In the genomic region with DNA sequence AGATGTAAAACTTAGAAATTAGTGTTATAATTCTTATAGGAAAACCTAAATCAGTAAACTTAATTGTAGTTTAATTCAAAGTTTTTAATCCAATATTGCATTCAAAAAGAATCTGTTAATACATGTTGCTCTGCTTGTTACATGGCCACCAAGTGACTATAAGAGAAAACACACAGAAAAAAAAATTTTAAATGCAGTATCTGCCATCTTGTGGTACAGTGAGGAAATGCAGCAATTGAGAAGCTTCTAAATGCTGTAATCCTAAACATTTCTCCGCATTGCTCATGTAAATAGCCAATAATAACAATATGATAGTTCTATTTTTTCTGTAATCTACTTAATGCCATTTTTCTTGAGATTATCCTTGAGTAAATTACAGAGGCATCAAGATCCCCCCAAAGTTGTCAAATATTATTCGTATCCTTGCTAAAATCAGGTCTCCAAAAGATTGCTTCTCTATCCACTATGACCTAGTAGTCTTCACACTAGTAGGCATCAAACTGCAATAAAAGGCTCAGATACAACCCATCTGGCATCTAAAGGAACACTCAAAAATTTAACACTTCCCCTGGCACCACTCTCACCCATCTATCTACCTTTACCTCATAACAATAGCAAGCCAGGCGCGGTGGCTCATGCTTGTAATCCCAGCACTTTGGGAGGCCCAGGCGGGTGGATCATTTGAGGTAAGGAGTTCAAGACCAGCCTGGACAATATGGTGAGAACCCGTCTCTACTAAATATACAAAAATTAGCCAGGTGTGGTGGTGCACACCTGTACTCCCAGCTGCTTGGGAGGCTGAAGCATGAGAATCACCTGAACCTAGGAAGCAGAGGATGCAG, we compare ENCODE assay signal across 8 cellular contexts. TPM values are rescaled to one million over a fixed set of nuclear protein-coding genes. Genes with fewer than 3 reads are reported as not detected.
DNase-seq lines count a peak whose midpoint lies in the region; ATAC-seq, FAIRE-seq and TF ChIP-seq lines count a peak whose summit lies in the region.

No MANE protein-coding gene starts in this region.

- peak; percentile 97 for FAIRE-seq in A204.1 (lab: Jason Lieb, UNC)
- peak; percentile 97 for FAIRE-seq in endometrium (lab: Jason Lieb, UNC)

- ATAC-seq in HG02571 (IDR thresholded peaks at IDR 0.05; ENCODE audit: unreplicated experiment), result peak; percentile 76

- DNase-seq in LoVo (ENCODE audit: low spot score) (peak; percentile 69), RPMI7951 (ENCODE audit: low read depth) (peak; percentile 63), myocyte (ENCODE audit: low read depth) (peak; percentile 68), T1000 (lab: John Stamatoyannopoulos, UW) (no peak)

- TF ChIP-seq CTCF in GM12873 (IDR thresholded peaks at IDR 0.05; ENCODE audit: insufficient read depth, low read depth, low read length, missing control alignments), result peak; percentile 69

RNA-seq across cellular contexts. Expression of gene HDAC2, which starts 34.6 kb away (rescaled TPM):
- 69.3 and 88.2 TPM in 2 replicates for total RNA-seq in RPMI7951 (2014; rRNA removed; shearing (Covaris generic))
- 59.6 and 67.4 TPM in 2 replicates for total RNA-seq in myocyte
- polyA plus RNA-seq in myocyte (2012), result 84.5 TPM
